Comparison of ENCODE assay signal across 8 cellular contexts in the genomic region with DNA sequence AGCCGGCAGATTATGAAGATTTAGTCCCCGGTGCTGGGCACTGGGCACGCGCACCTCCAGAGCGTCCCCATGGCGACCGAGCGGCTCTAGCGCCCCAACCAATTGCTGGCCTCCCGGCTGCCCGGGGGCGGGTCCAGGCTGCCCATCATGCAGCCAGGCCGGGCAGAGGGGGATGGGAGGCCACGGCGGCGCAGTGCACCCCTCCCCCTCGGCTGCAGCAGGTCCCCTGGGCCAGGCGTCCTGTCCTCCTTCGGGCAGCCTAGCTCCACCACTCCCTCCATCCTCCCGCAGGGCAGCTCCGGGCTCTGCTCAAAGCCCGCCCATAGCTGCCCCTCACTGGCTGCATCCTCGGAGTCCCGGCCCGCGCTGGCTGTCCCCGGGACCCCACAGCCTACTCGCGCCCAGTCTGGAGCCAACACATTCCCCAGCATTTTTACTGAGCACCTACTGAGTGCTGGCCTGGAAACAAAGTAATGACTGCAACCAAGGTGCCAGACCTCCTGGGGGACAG.
A peak's percentile ranks its signal among the peaks of the same experiment; 100 is the strongest.
DNase-seq lines count a peak whose midpoint lies in the region; ATAC-seq and TF ChIP-seq lines count a peak whose summit lies in the region.

No MANE protein-coding gene starts in this region.

- DNase-seq in GM13976 (ENCODE audit: low spot score) (peak; percentile 89), NCI-H2171 treated with DMSO at 0.1 percent for 48 hours (lab: John Stamatoyannopoulos, UW) (peak; percentile 57), cerebellar cortex (ENCODE audit: low spot score) (peak; percentile 84), kidney glomerular epithelial cell (lab: John Stamatoyannopoulos, UW) (peak; percentile 71), stromal cell of bone marrow (ENCODE audit: low read depth) (peak; percentile 47), HT-29 (ENCODE audit: low spot score) (no peak)
- no peak for DNase-seq in activated CD4-positive, alpha-beta T cell treated with anti-CD3 and anti-CD28 coated beads, Interleukin-2, amount 50 U/mL, for 48 hours

- no peak for ATAC-seq in HG03439 (IDR thresholded peaks at IDR 0.05; ENCODE audit: unreplicated experiment)

- in situ Hi-C loops in GM13976 (cut with MboI; ENCODE audit: low sequenced_read_pairs, unreplicated experiment): no loop called here

- no peak for TF ChIP-seq CTCF in GM13976 (IDR thresholded peaks at IDR 0.05; ENCODE audit: borderline replicate concordance, control extremely low read depth, extremely low read depth, insufficient read depth, missing control alignments)

Comparison
In these comparisons a context has a peak if more than half of its experiments do, and no peak if none do; other contexts are left out.
1. DNase-seq: peak in GM13976 (single experiment), NCI-H2171 treated with DMSO at 0.1 percent for 48 hours (single experiment), cerebellar cortex (single experiment), kidney glomerular epithelial cell (single experiment) and stromal cell of bone marrow (single experiment); none in activated CD4-positive, alpha-beta T cell treated with anti-CD3 and anti-CD28 coated beads, Interleukin-2, amount 50 U/mL, for 48 hours (0 of 2) and HT-29 (single experiment).